2 cellular contexts compared by ENCODE assay signal in genomic region chr2:161120775-161121174, GRCh38.
TF ChIP-seq lines count a peak whose summit lies in the region.

No MANE protein-coding gene starts in this region.

TF ChIP-seq in HCT116, 20 proteins besides CTCF, POLR2A, EP300 and RAD21:
- no peak for TF ChIP-seq FOSL1 (IDR thresholded peaks at IDR 0.05; ENCODE audit: low read depth)
- no peak for TF ChIP-seq REST (IDR thresholded peaks at IDR 0.05; ENCODE audit: low read depth)
- TF ChIP-seq CBX3 (IDR thresholded peaks at IDR 0.05; ENCODE audit: low read depth): no peak

TF ChIP-seq in H1, 55 proteins besides CTCF, POLR2A, EP300 and RAD21:
- TF ChIP-seq EGR1 (IDR thresholded peaks at IDR 0.05; ENCODE audit: borderline replicate concordance, low read depth, low read length) (no peak), CREB1 (IDR thresholded peaks at IDR 0.05) (no peak), SIX5 (IDR thresholded peaks at IDR 0.05; ENCODE audit: low read depth, low read length) (no peak), FOSL1 (IDR thresholded peaks at IDR 0.05; ENCODE audit: insufficient read depth, low read depth, low read length) (no peak), SP1 (IDR thresholded peaks at IDR 0.05; ENCODE audit: low read depth, low read length) (no peak), CBX5 (IDR thresholded peaks at IDR 0.05; ENCODE audit: low read depth, low read length) (no peak), TAF1 (IDR thresholded peaks at IDR 0.05; ENCODE audit: low read depth, low read length) (no peak), CBX8 (IDR thresholded peaks at IDR 0.05; ENCODE audit: borderline replicate concordance, low read depth, low read length) (no peak), TAF7 (optimal IDR thresholded peaks at IDR 0.05; ENCODE audit: borderline replicate concordance, low read depth, low read length) (no peak), PHF8 (conservative IDR thresholded peaks at IDR 0.05; ENCODE audit: low read depth, low read length) (no peak), SUZ12 (IDR thresholded peaks at IDR 0.05; ENCODE audit: low read length) (no peak), CHD1 (IDR thresholded peaks at IDR 0.05; ENCODE audit: low read depth, low read length) (no peak)
